Comparison of ENCODE assay signal across 8 cellular contexts in the genomic region with DNA sequence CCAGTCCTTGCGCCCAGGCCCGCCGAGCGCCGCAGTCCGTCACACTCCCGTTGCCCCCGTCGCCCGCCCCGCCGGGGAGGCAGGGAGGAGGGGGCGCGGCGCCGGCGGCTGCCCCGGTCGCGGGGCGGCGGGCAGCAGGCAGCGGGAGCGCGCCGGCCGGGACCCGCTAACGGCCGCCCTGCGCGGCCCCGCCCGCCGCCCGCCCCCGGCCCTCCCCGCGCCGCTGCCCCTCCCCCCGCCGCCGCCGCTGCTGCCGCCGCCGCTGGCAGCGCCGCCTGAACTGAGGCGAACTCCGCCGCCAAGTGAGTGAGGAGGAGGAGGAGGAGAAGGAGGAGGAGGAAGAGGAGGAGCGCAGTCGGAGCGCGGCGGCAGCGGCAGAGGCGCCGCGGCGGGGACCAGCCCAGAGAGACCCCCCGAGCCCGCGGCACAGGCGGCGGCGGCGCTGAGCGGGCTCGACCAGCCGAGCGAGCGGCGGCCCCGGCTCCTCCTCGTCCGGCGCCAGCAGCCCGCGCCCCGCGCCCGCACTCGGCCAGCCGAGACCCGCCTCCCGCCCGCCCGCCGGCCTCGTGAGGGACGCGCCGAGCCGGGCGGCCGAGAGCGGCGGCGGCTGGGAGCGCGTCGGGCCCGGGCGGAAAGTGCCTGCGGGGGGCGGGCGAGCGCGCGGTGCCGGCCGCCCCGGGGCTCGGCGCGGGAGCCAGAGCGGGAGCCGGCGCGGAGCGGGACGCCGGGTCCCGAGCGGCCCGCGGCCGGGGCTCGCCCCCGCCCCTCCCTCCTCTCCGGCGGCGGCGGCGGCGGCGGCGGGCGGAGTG. TPM values are rescaled to one million over a fixed set of nuclear protein-coding genes. Genes with fewer than 3 reads are reported as not detected.
DNase-seq lines count a peak whose midpoint lies in the region; ATAC-seq and TF ChIP-seq lines count a peak whose summit lies in the region.

A gene (plus strand): TSS at position 352 of the 809 bp plus-strand sequence. CDS start 476 bp downstream, outside the sequence.

- TF ChIP-seq CTCF in left ventricle myocardium inferior (IDR thresholded peaks at IDR 0.05; ENCODE audit: borderline replicate concordance) (no peak), psoas muscle (IDR thresholded peaks at IDR 0.05) (no peak)

- H3K9me3 Mint-ChIP-seq in T-cell, result no peaks in the 10 kb centered on the region

- peaks cover 35 to 45% (median 43%) of the 10 kb centered on the region in 3 donors for H3K4me1 Mint-ChIP-seq in T-cell

- H3K36me3 Mint-ChIP-seq in T-cell, result no peaks in the 10 kb centered on the region

- H3K27me3 ChIP-seq in left ventricle myocardium inferior (ENCODE audit: low read depth) (no peaks in the 10 kb centered on the region), psoas muscle (ENCODE audit: insufficient read depth in 3 of 3, low read length in 2 of 3) (no peaks in the 10 kb centered on the region)

- peak within 1 kb of the TSS; percentile 86 to 96 for H3K27ac Mint-ChIP-seq in T-cell

- H3K4me1 ChIP-seq in left ventricle myocardium inferior (peaks cover 64% of the 10 kb centered on the region), psoas muscle (peaks cover 9% of the 10 kb centered on the region)

- peak; percentile 12 for DNase-seq in DMS 273 treated with DMSO at 0.1 percent for 48 hours (lab: John Stamatoyannopoulos, UW)
- peak; percentile 72 for DNase-seq in HuH-7.5 (ENCODE audit: low spot score)
- DNase-seq in T-cell, result peak; percentile 54 to 84 (median 76)
- DNase-seq in left ventricle myocardium inferior, result peak; percentile 88
- peak; percentile 88 to 95 for DNase-seq in psoas muscle
- DNase-seq in ureter (ENCODE audit: low spot score), result peak; percentile 86

- H3K9me3 ChIP-seq in left ventricle myocardium inferior (replicated peaks) (no peaks in the 10 kb centered on the region), psoas muscle (no peaks in the 10 kb centered on the region)

- H3K36me3 ChIP-seq in left ventricle myocardium inferior (no peaks in the 10 kb centered on the region), psoas muscle (ENCODE audit: insufficient read depth in 1 of 2, low read depth in 1 of 2) (no peaks in the 10 kb centered on the region)

- POLR2A ChIA-PET in T-cell (lab: Charles Lee), result interaction anchor here in 1 of 2 donors (0.6 kb wide), 1 partner anchor 46 kb away, joined by 4 read pairs; no protein-coding TSS in a partner anchor

- WGBS in adipose tissue, 3 donors, result 0 to 1% (median 1%) methylated on average over 23 to 132 of the region's 141 CpGs
- 0 to 1% methylated on average over 41 to 130 of the region's 141 CpGs; no CpG with 5 or more reads in 1 of the 3 donors for whole genome bisulfite sequencing in psoas muscle, 3 donors

- CTCF ChIA-PET in T-cell (lab: Charles Lee), result interaction anchor here (0.7 to 2.6 kb wide), 3 partner anchors 46 to 129 kb away, joined by 4 to 9 read pairs (median 4); no protein-coding TSS in a partner anchor

- H3K4me3 ChIP-seq in left ventricle myocardium inferior, result peak within 1 kb of the TSS; percentile 91
- peak within 1 kb of the TSS; percentile 93 for H3K4me3 ChIP-seq in psoas muscle

- peak within 1 kb of the TSS; percentile 85 to 89 (median 89) for H3K4me3 Mint-ChIP-seq in T-cell

- peak; percentile 32 for ATAC-seq in GM21423 (IDR thresholded peaks at IDR 0.05; ENCODE audit: unreplicated experiment)
- peak; percentile 63 to 66 (median 64) for ATAC-seq in T-cell (replicated peaks in 1 of 4)
- peak; percentile 44 to 54 (median 48) for ATAC-seq in psoas muscle

- intact Hi-C loops in left ventricle myocardium inferior (cut with micrococcal nuclease) (loop anchor here (5.0 kb wide), 1 partner anchor 232 kb away; no protein-coding TSS in a partner anchor), psoas muscle (cut with DNase I) (loop anchor here (2.0 to 5.0 kb wide), 5 partner anchors 77 to 683 kb away; no protein-coding TSS in a partner anchor)

- H3K27me3 Mint-ChIP-seq in T-cell, result no peaks in the 10 kb centered on the region

- H3K27ac ChIP-seq in adipose tissue (ENCODE audit: low read depth, low read length) (peak within 1 kb of the TSS; percentile 98), left ventricle myocardium inferior (replicated peaks) (peak within 1 kb of the TSS; percentile 99), psoas muscle (peak within 1 kb of the TSS; percentile 99)

RNA-seq across cellular contexts. Expression of the gene that starts here (rescaled TPM):
- total RNA-seq in T-cell (10 to 100 TPM; 50.2 to 84.3 (median 52.2) TPM), left ventricle myocardium inferior (449 TPM), psoas muscle (100 to 1,000 TPM; 275 to 421 (median 308) TPM), ureter (96.7 TPM)
- polyA plus RNA-seq in adipose tissue (100 to 1,000 TPM in 1 of 3 donors, 10 to 100 TPM in 2; 20.1 to 110 (median 51.2) TPM), psoas muscle (100 to 1,000 TPM in 1 of 3 donors, 10 to 100 TPM in 2; 62.0 to 266 (median 82.1) TPM)

Comparison
In these comparisons a context has a peak if more than half of its experiments do, and no peak if none do; other contexts are left out.
1. Peak in every context shown above with its lines: DNase-seq, ATAC-seq, H3K4me3 ChIP-seq and H3K27ac ChIP-seq.
2. DNase-seq: peak in every context shown above with its lines; median percentile 92 in psoas muscle; 88 in left ventricle myocardium inferior; 86 in ureter; 76 in T-cell; 72 in HuH-7.5; 12 in DMS 273 treated with DMSO at 0.1 percent for 48 hours.